21 cellular contexts compared by ENCODE assay signal in genomic region chr1:94707321-94708298, GRCh38.
DNase-seq lines count a peak whose midpoint lies in the region; ATAC-seq and TF ChIP-seq lines count a peak whose summit lies in the region.
"Had no signal": no experiment of that assay in that cellular context is flagged by ENCODE, and none has a peak within 500 bp of the region (broad histone marks: within the 10 kb centered on the region; RNA-seq: fewer than 3 reads in every experiment).

No MANE protein-coding gene starts in this region.

- no peak overlapping the region for H3K4me3 Mint-ChIP-seq in activated CD4-positive, alpha-beta T cell treated with anti-CD3 and anti-CD28 coated beads for 36 hours
- H3K4me3 Mint-ChIP-seq: CD4-positive, alpha-beta memory T cell; effector memory CD8-positive, alpha-beta T cell; H9 had no signal

- CTCF ChIA-PET in AG04450 (lab: Charles Lee) = interaction anchor here (0.9 kb wide), 1 partner anchor 99 kb away, joined by 3 read pairs; no protein-coding TSS in a partner anchor
- CTCF ChIA-PET in activated CD4-positive, alpha-beta T cell treated with anti-CD3 and anti-CD28 coated beads for 36 hours (lab: Charles Lee) = no interaction called here

- no peak overlapping the region for H3K27ac Mint-ChIP-seq in activated CD4-positive, alpha-beta T cell treated with anti-CD3 and anti-CD28 coated beads for 36 hours
- H3K27ac Mint-ChIP-seq: CD4-positive, alpha-beta memory T cell; effector memory CD8-positive, alpha-beta T cell; progenitor cell of endocrine pancreas had no signal

- H3K4me3 ChIP-seq in AG04450 (ENCODE audit: low read depth, low read length) (no peak overlapping the region), osteoblast (ENCODE audit: insufficient read depth, low read length) (no peak overlapping the region)
- H3K4me3 ChIP-seq: gastrocnemius medialis had no signal

- H3K4me2 ChIP-seq in osteoblast (ENCODE audit: insufficient read depth, low read length) = no peak overlapping the region

- ATAC-seq in Right ventricle myocardium superior (ENCODE audit: poor library complexity) (peak; percentile 50), HG03175 (IDR thresholded peaks at IDR 0.05; ENCODE audit: unreplicated experiment) (no peak)
- ATAC-seq in activated CD4-positive, alpha-beta T cell treated with anti-CD3 and anti-CD28 coated beads for 36 hours = no peak
- ATAC-seq: effector memory CD8-positive, alpha-beta T cell; gastrocnemius medialis; left lobe of liver had no signal

- H3K27me3 ChIP-seq in AG04450 (ENCODE audit: control insufficient read depth, insufficient read depth, low read length) (no peaks in the 10 kb centered on the region), osteoblast (ENCODE audit: insufficient read depth, low read length) (no peaks in the 10 kb centered on the region)
- H3K27me3 ChIP-seq: gastrocnemius medialis had no signal

- no peak overlapping the region for H2AFZ ChIP-seq in osteoblast (ENCODE audit: low read length)

- peaks cover 2% of the 10 kb centered on the region for H3K27me3 Mint-ChIP-seq in activated CD4-positive, alpha-beta T cell treated with anti-CD3 and anti-CD28 coated beads for 36 hours
- H3K27me3 Mint-ChIP-seq: progenitor cell of endocrine pancreas had no signal

- no peaks in the 10 kb centered on the region for H3K79me2 ChIP-seq in osteoblast (ENCODE audit: insufficient read depth, low read length)

- POLR2A ChIA-PET in AG04450 (lab: Yijun Ruan, JAX) = interaction anchor here (2.2 kb wide), 1 partner anchor 9 kb away, joined by 7 read pairs; no protein-coding TSS in a partner anchor
- POLR2A ChIA-PET in activated CD4-positive, alpha-beta T cell treated with anti-CD3 and anti-CD28 coated beads for 36 hours (lab: Charles Lee) = no interaction called here

- TF ChIP-seq CTCF in AG04450 (IDR thresholded peaks at IDR 0.05; ENCODE audit: low read depth, low read length) (no peak), VCaP (conservative IDR thresholded peaks at IDR 0.05) (no peak), osteoblast (IDR thresholded peaks at IDR 0.05; ENCODE audit: extremely low read depth, low read depth, low read length) (no peak)

- no peaks in the 10 kb centered on the region for H3K36me3 Mint-ChIP-seq in activated CD4-positive, alpha-beta T cell treated with anti-CD3 and anti-CD28 coated beads for 36 hours (ENCODE audit: low read depth)
- H3K36me3 Mint-ChIP-seq: CD4-positive, alpha-beta memory T cell had no signal

- no peaks in the 10 kb centered on the region for H3K9me3 Mint-ChIP-seq in activated CD4-positive, alpha-beta T cell treated with anti-CD3 and anti-CD28 coated beads for 36 hours (ENCODE audit: low read depth)
- H3K9me3 Mint-ChIP-seq: CD4-positive, alpha-beta memory T cell; effector memory CD8-positive, alpha-beta T cell; H9 had no signal

- H3K27ac ChIP-seq in AG04450 (ENCODE audit: low read depth, low read length) (peak overlapping the region; percentile 71), VCaP (peak overlapping the region; percentile 67), osteoblast (ENCODE audit: low read depth, low read length) (peak overlapping the region; percentile 3)

- no peaks in the 10 kb centered on the region for H3K9me3 ChIP-seq in AG04450 (ENCODE audit: control insufficient read depth, insufficient read depth, low read length)
- no peaks in the 10 kb centered on the region for H3K9me3 ChIP-seq in osteoblast (ENCODE audit: low read depth, low read length)
- H3K9me3 ChIP-seq: gastrocnemius medialis had no signal

- no peaks in the 10 kb centered on the region for H3K36me3 ChIP-seq in osteoblast (ENCODE audit: insufficient read depth, low read length)
- H3K36me3 ChIP-seq: gastrocnemius medialis had no signal

- DNase-seq in AG04450 (ENCODE audit: low read depth, low spot score) = no peak
- DNase-seq in Right ventricle myocardium superior = peak; percentile 68
- DNase-seq in osteoblast (ENCODE audit: insufficient read length, low spot score, missing footprints) = no peak
- DNase-seq in NCI-H226 = no peak
- no peak for DNase-seq in activated CD8-positive, alpha-beta memory T cell treated with anti-CD3 and anti-CD28 coated beads for 24 hours
- DNase-seq in activated CD4-positive, alpha-beta T cell treated with anti-CD3 and anti-CD28 coated beads for 36 hours = no peak
- DNase-seq: ACHN; activated CD4-positive, alpha-beta T cell treated with anti-CD3 and anti-CD28 coated beads for 4 hours; activated gamma-delta T cell; amniotic stem cell; CD4-positive, alpha-beta memory T cell; DND-41; effector memory CD8-positive, alpha-beta T cell; gastrocnemius medialis; H9; NCI-H1436 treated with DMSO at 0.1 percent for 48 hours; SHP77 treated with DMSO at 0.1 percent for 48 hours had no signal

- no peaks in the 10 kb centered on the region for H4K20me1 ChIP-seq in osteoblast (ENCODE audit: insufficient read depth, low read length)

- no peaks in the 10 kb centered on the region for H3K4me1 Mint-ChIP-seq in activated CD4-positive, alpha-beta T cell treated with anti-CD3 and anti-CD28 coated beads for 36 hours
- H3K4me1 Mint-ChIP-seq: CD4-positive, alpha-beta memory T cell had no signal

- intact Hi-C loops in Right ventricle myocardium superior (cut with DNase I) = no loop called here
- intact Hi-C loops in activated CD4-positive, alpha-beta T cell treated with anti-CD3 and anti-CD28 coated beads for 36 hours (cut with DNase I, micrococcal nuclease) = no loop called here

- peaks cover 8% of the 10 kb centered on the region for H3K4me1 ChIP-seq in osteoblast (ENCODE audit: insufficient read depth, low read length)
- H3K4me1 ChIP-seq: gastrocnemius medialis had no signal

Comparison
In these comparisons a context has a peak if more than half of its experiments do, and no peak if none do; other contexts are left out.
1. H3K27ac ChIP-seq: peak in every context shown above with its lines; median percentile 71 in AG04450; 67 in VCaP; 3 in osteoblast.